ENCODE assay signal across 1 cellular context in the genomic region with DNA sequence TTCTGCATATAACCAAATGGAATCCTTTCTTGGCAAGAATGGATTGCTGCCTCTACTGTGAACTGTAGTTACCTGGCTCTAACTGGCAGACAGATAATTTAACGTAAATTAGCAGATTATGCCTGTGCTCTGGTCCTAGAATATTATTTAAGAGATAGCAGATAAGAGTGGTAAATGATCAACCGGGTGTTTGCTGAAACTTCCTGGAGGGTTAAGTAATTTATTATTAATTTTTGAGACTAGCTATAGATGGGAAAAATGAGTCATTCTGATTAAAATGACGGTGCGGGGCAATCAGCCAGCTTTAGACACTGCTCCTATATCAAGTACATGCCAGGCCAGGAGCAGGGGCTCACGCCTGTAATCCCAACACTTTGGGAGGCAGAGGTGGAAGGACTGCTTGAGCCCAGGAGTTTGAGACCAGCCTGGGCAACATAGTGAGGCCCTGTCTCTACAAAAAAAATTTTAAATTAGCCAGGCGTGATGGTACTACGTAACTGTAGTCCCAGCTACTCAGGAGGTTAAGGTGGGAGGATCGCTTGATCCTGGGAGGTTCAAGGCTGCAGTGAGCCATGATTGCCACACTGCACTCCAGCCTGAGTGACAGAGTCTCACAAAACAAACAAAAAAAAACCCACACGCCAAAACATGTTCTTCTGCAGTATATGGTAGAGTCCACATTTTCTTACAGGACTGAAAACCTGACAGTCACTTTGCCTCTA.
A peak's percentile ranks its signal among the peaks of the same experiment; 100 is the strongest.
TF ChIP-seq lines count a peak whose summit lies in the region.

No MANE protein-coding gene starts in this region.

TF ChIP-seq in SK-N-SH, 30 proteins besides CTCF, POLR2A, EP300 and RAD21 (continued from another document):
- TF ChIP-seq, protein P1, sequence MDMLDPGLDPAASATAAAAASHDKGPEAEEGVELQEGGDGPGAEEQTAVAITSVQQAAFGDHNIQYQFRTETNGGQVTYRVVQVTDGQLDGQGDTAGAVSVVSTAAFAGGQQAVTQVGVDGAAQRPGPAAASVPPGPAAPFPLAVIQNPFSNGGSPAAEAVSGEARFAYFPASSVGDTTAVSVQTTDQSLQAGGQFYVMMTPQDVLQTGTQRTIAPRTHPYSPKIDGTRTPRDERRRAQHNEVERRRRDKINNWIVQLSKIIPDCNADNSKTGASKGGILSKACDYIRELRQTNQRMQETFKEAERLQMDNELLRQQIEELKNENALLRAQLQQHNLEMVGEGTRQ (IDR thresholded peaks at IDR 0.05; ENCODE audit: borderline replicate concordance, low read depth, low read length) = no peak
- TF ChIP-seq SIN3A (IDR thresholded peaks at IDR 0.05; ENCODE audit: borderline replicate concordance, low read depth, low read length) (no peak), FOSL2 (IDR thresholded peaks at IDR 0.05; ENCODE audit: borderline replicate concordance, low read depth) (peak; percentile 62; the same call in 1 of the 2 replicates), EZH2phosphoT487 (IDR thresholded peaks at IDR 0.05; ENCODE audit: borderline replicate concordance, low read depth) (no peak)
- TF ChIP-seq, protein P2, sequence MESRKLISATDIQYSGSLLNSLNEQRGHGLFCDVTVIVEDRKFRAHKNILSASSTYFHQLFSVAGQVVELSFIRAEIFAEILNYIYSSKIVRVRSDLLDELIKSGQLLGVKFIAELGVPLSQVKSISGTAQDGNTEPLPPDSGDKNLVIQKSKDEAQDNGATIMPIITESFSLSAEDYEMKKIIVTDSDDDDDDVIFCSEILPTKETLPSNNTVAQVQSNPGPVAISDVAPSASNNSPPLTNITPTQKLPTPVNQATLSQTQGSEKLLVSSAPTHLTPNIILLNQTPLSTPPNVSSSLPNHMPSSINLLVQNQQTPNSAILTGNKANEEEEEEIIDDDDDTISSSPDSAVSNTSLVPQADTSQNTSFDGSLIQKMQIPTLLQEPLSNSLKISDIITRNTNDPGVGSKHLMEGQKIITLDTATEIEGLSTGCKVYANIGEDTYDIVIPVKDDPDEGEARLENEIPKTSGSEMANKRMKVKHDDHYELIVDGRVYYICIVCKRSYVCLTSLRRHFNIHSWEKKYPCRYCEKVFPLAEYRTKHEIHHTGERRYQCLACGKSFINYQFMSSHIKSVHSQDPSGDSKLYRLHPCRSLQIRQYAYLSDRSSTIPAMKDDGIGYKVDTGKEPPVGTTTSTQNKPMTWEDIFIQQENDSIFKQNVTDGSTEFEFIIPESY (IDR thresholded peaks at IDR 0.05; ENCODE audit: borderline replicate concordance, low read depth) = no peak
